ENCODE assay signal across 14 cellular contexts in the genomic region with DNA sequence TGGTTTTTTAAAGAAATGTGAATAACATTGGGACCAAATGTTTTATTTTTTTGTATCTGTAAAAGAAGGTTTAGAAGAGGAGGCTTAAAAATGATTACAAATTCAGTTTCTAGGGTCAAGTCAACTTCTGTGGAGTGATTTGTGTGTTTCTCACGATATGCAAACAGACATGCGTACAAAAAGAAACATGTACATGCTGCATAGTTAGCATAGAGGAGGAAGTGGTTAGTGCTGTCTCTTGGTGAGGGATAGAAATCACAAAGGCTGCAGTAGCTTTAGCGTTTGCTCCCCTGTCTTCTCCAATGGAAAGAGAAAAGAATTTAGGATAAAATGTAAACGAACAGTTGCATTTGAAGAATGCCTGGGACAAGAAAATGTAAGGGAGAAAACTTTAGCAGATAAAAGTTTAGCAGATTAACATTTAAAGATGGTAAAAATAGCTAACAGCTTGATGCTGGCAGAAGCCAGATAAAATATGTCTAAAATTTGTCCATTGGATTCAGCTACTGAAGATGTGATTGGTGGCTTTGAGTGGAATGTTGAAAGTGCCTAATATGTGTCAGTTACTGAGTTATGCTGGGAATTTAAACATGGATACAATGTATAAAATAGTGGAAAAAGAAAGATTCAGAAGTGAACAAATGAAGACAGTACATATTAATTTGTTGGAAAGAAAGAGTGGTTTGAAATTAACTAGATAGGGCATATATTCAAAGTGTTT. TPM values are rescaled to one million over a fixed set of nuclear protein-coding genes. Genes with fewer than 3 reads are reported as not detected.
DNase-seq lines count a peak whose midpoint lies in the region; ATAC-seq and TF ChIP-seq lines count a peak whose summit lies in the region.
"Had no signal": no experiment of that assay in that cellular context is flagged by ENCODE, and none has a peak within 500 bp of the region (broad histone marks: within the 10 kb centered on the region; RNA-seq: fewer than 3 reads in every experiment).

No MANE protein-coding gene starts in this region.

- BruUV-seq in PC-3 (replicated peaks; lab: Mats Ljungman, UMichigan), result no TSS peak

- H3K79me2 ChIP-seq in smooth muscle cell (ENCODE audit: low read depth) (no peaks in the 10 kb centered on the region), PC-3 (ENCODE audit: low read length) (no peaks in the 10 kb centered on the region)

- 71% methylated on average over 4 of the region's 4 CpGs for WGBS in smooth muscle cell (ENCODE audit: low lambda C conversion rate)
- 50% methylated on average over 4 of the region's 4 CpGs for WGBS in esophagus muscularis mucosa

- H3K36me3 ChIP-seq in smooth muscle cell (ENCODE audit: low read depth) (peaks cover 22% of the 10 kb centered on the region), PC-3 (ENCODE audit: low read depth, low read length) (no peaks in the 10 kb centered on the region; the same call in 1 of the 2 replicates), esophagus muscularis mucosa (peaks cover 0 to 32% (median 5%) of the 10 kb centered on the region in 4 donors)

- H3K4me3 ChIP-seq in smooth muscle cell (no peak overlapping the region), PC-3 (ENCODE audit: low read length) (no peak overlapping the region), esophagus muscularis mucosa (no peak overlapping the region)
- H3K4me3 ChIP-seq: dorsolateral prefrontal cortex, skin epidermis, suprapubic skin had no signal

- no peak for TF ChIP-seq CTCF in smooth muscle cell (IDR thresholded peaks at IDR 0.05; ENCODE audit: borderline replicate concordance, insufficient read depth, poor library complexity, severe bottlenecking)
- no peak for TF ChIP-seq CTCF in PC-3 (conservative IDR thresholded peaks at IDR 0.05; ENCODE audit: low read depth, low read length)
- no peak for TF ChIP-seq CTCF in esophagus muscularis mucosa (IDR thresholded peaks at IDR 0.05)

- peaks cover 29% of the 10 kb centered on the region for H3K4me1 Mint-ChIP-seq in activated CD8-positive, alpha-beta memory T cell treated with anti-CD3 and anti-CD28 coated beads, Interleukin-2, amount 10 ng/mL, durations not matched to agents 7 days and 5 days
- H3K4me1 Mint-ChIP-seq in activated CD4-positive, alpha-beta memory T cell treated with anti-CD3 and anti-CD28 coated beads, Interleukin-2, amount 10 ng/mL, durations not matched to agents 7 days and 5 days, result peaks cover 32% of the 10 kb centered on the region

- H3K27ac ChIP-seq in smooth muscle cell (ENCODE audit: low read depth), result peak overlapping the region; percentile 8
- no peak overlapping the region for H3K27ac ChIP-seq in PC-3 (ENCODE audit: low read length)
- H3K27ac ChIP-seq in esophagus muscularis mucosa (replicated peaks in 1 of 4), result no peak overlapping the region
- H3K27ac ChIP-seq: dorsolateral prefrontal cortex, HL-60, suprapubic skin had no signal

- H3K9me3 Mint-ChIP-seq in activated CD8-positive, alpha-beta memory T cell treated with anti-CD3 and anti-CD28 coated beads, Interleukin-2, amount 10 ng/mL, durations not matched to agents 7 days and 5 days (ENCODE audit: low read depth), result no peaks in the 10 kb centered on the region
- H3K9me3 Mint-ChIP-seq in activated CD4-positive, alpha-beta memory T cell treated with anti-CD3 and anti-CD28 coated beads, Interleukin-2, amount 10 ng/mL, durations not matched to agents 7 days and 5 days, result no peaks in the 10 kb centered on the region

- CTCF ChIA-PET in activated CD8-positive, alpha-beta memory T cell treated with anti-CD3 and anti-CD28 coated beads, Interleukin-2, amount 10 ng/mL, durations not matched to agents 7 days and 5 days (lab: Charles Lee), result interaction anchor here (1.3 to 2.5 kb wide), 2 partner anchors 48 to 425 kb away, joined by 3 to 11 read pairs; no protein-coding TSS in a partner anchor
- CTCF ChIA-PET in activated CD4-positive, alpha-beta memory T cell treated with anti-CD3 and anti-CD28 coated beads, Interleukin-2, amount 10 ng/mL, durations not matched to agents 7 days and 5 days (lab: Charles Lee), result interaction anchor here (1.1 to 2.0 kb wide), 2 partner anchors 45 to 186 kb away, joined by 4 to 6 read pairs; a partner anchor contains a TSS
- CTCF ChIA-PET in PC-3 (lab: Charles Lee), result no interaction called here

- no peaks in the 10 kb centered on the region for H3K27me3 Mint-ChIP-seq in activated CD8-positive, alpha-beta memory T cell treated with anti-CD3 and anti-CD28 coated beads, Interleukin-2, amount 10 ng/mL, durations not matched to agents 7 days and 5 days
- no peaks in the 10 kb centered on the region for H3K27me3 Mint-ChIP-seq in activated CD4-positive, alpha-beta memory T cell treated with anti-CD3 and anti-CD28 coated beads, Interleukin-2, amount 10 ng/mL, durations not matched to agents 7 days and 5 days

- peak; percentile 84 for ATAC-seq in activated CD8-positive, alpha-beta memory T cell treated with anti-CD3 and anti-CD28 coated beads, Interleukin-2, amount 10 ng/mL, durations not matched to agents 7 days and 5 days
- peak; percentile 80 for ATAC-seq in HG02885 (IDR thresholded peaks at IDR 0.05; ENCODE audit: poor library complexity, unreplicated experiment)
- no peak for ATAC-seq in PC-3
- ATAC-seq in HG03135 (IDR thresholded peaks at IDR 0.05; ENCODE audit: unreplicated experiment), result no peak

- no peak for TF ChIP-seq POLR2A in esophagus muscularis mucosa (IDR thresholded peaks at IDR 0.05; ENCODE audit: low read depth)

- H3K9ac ChIP-seq in smooth muscle cell (ENCODE audit: low read depth) (no peak overlapping the region), PC-3 (ENCODE audit: low read length) (no peak overlapping the region)

- TF ChIP-seq EP300 in esophagus muscularis mucosa (IDR thresholded peaks at IDR 0.05), result no peak

- no peaks in the 10 kb centered on the region for H3K9me2 ChIP-seq in PC-3 (replicated peaks; ENCODE audit: low read length)

- H3K36me3 Mint-ChIP-seq in activated CD8-positive, alpha-beta memory T cell treated with anti-CD3 and anti-CD28 coated beads, Interleukin-2, amount 10 ng/mL, durations not matched to agents 7 days and 5 days, result peaks cover 23% of the 10 kb centered on the region
- peaks cover 35% of the 10 kb centered on the region for H3K36me3 Mint-ChIP-seq in activated CD4-positive, alpha-beta memory T cell treated with anti-CD3 and anti-CD28 coated beads, Interleukin-2, amount 10 ng/mL, durations not matched to agents 7 days and 5 days (ENCODE audit: low read depth)

- POLR2A ChIA-PET in activated CD4-positive, alpha-beta memory T cell treated with anti-CD3 and anti-CD28 coated beads, Interleukin-2, amount 10 ng/mL, durations not matched to agents 7 days and 5 days (lab: Charles Lee), result interaction anchor here (1.8 kb wide), 1 partner anchor 45 kb away, joined by 9 read pairs; a partner anchor contains a TSS
- POLR2A ChIA-PET in PC-3 (lab: Charles Lee; ENCODE audit: unreplicated experiment), result no interaction called here

- H3K4me3 Mint-ChIP-seq in activated CD8-positive, alpha-beta memory T cell treated with anti-CD3 and anti-CD28 coated beads, Interleukin-2, amount 10 ng/mL, durations not matched to agents 7 days and 5 days, result peak overlapping the region; percentile 1
- H3K4me3 Mint-ChIP-seq in activated CD4-positive, alpha-beta memory T cell treated with anti-CD3 and anti-CD28 coated beads, Interleukin-2, amount 10 ng/mL, durations not matched to agents 7 days and 5 days, result peak overlapping the region; percentile 15

- H3K27ac Mint-ChIP-seq in activated CD8-positive, alpha-beta memory T cell treated with anti-CD3 and anti-CD28 coated beads, Interleukin-2, amount 10 ng/mL, durations not matched to agents 7 days and 5 days, result peak overlapping the region; percentile 77
- H3K27ac Mint-ChIP-seq in activated CD4-positive, alpha-beta memory T cell treated with anti-CD3 and anti-CD28 coated beads, Interleukin-2, amount 10 ng/mL, durations not matched to agents 7 days and 5 days, result peak overlapping the region; percentile 56

- H4K20me1 ChIP-seq in smooth muscle cell (ENCODE audit: low read depth) (peaks cover 4% of the 10 kb centered on the region), PC-3 (ENCODE audit: low read length) (no peaks in the 10 kb centered on the region)

- H3K4me2 ChIP-seq in smooth muscle cell (no peak overlapping the region), PC-3 (ENCODE audit: low read length) (no peak overlapping the region)

- H3F3A ChIP-seq in smooth muscle cell (ENCODE audit: low read depth) (no peaks in the 10 kb centered on the region), PC-3 (ENCODE audit: low read length, unreplicated experiment) (no peaks in the 10 kb centered on the region)

- H2AFZ ChIP-seq in smooth muscle cell (ENCODE audit: low read depth) (no peak overlapping the region), PC-3 (ENCODE audit: low read length) (no peak overlapping the region)

- no peak for DNase-seq in activated CD8-positive, alpha-beta memory T cell treated with anti-CD3 and anti-CD28 coated beads, Interleukin-2, amount 10 ng/mL, durations not matched to agents 7 days and 5 days
- no peak for DNase-seq in activated CD8-positive, alpha-beta memory T cell treated with anti-CD3 and anti-CD28 coated beads, Interleukin-2, amount 50 U/mL, for 48 hours
- no peak for DNase-seq in activated CD4-positive, alpha-beta memory T cell treated with anti-CD3 and anti-CD28 coated beads, Interleukin-2, amount 10 ng/mL, durations not matched to agents 7 days and 5 days
- DNase-seq in smooth muscle cell (lab: John Stamatoyannopoulos, UW; ENCODE audit: unreplicated experiment) (no peak), PC-3 (no peak), esophagus muscularis mucosa (ENCODE audit: extremely low spot score) (no peak)
- DNase-seq: dorsolateral prefrontal cortex, kidney glomerular epithelial cell, NCI-H226 had no signal

- H3K27me3 ChIP-seq in smooth muscle cell (ENCODE audit: low read depth), result no peaks in the 10 kb centered on the region
- H3K27me3 ChIP-seq in PC-3 (ENCODE audit: low read length), result no peaks in the 10 kb centered on the region
- no peaks in the 10 kb centered on the region for H3K27me3 ChIP-seq in esophagus muscularis mucosa
- H3K27me3 ChIP-seq: dorsolateral prefrontal cortex, suprapubic skin had no signal

- H3K4me1 ChIP-seq in smooth muscle cell (ENCODE audit: low read depth), result no peaks in the 10 kb centered on the region
- H3K4me1 ChIP-seq in PC-3 (ENCODE audit: insufficient read depth, low read length), result no peaks in the 10 kb centered on the region
- H3K4me1 ChIP-seq in esophagus muscularis mucosa, result peaks cover 0 to 6% (median 3%) of the 10 kb centered on the region in 4 donors
- H3K4me1 ChIP-seq: suprapubic skin had no signal

- intact Hi-C loops in PC-3 (cut with micrococcal nuclease), result no loop called here
- intact Hi-C loops in esophagus muscularis mucosa (cut with DNase I), result no loop called here

- no peaks in the 10 kb centered on the region for H3K9me3 ChIP-seq in smooth muscle cell (replicated peaks; ENCODE audit: low read depth)
- no peaks in the 10 kb centered on the region for H3K9me3 ChIP-seq in PC-3 (ENCODE audit: low read length)
- no peaks in the 10 kb centered on the region for H3K9me3 ChIP-seq in esophagus muscularis mucosa
- H3K9me3 ChIP-seq: suprapubic skin had no signal

RNA-seq across cellular contexts. Expression of a gene that starts 44.9 kb away (rescaled TPM):
- 10 to 100 TPM; 30.3 to 31.6 TPM for total RNA-seq in activated CD8-positive, alpha-beta memory T cell treated with anti-CD3 and anti-CD28 coated beads, Interleukin-2, amount 10 ng/mL, durations not matched to agents 7 days and 5 days
- 10 to 100 TPM; 41.0 to 43.0 TPM for total RNA-seq in activated CD4-positive, alpha-beta memory T cell treated with anti-CD3 and anti-CD28 coated beads, Interleukin-2, amount 10 ng/mL, durations not matched to agents 7 days and 5 days
- 39.2 and 42.2 TPM in 2 replicates for total RNA-seq in smooth muscle cell
- 12.4 and 12.9 TPM in 2 replicates for polyA plus RNA-seq in smooth muscle cell
- total RNA-seq in PC-3 (2014; rRNA removed), result 24.2 and 26.3 TPM in 2 replicates
- 10 to 100 TPM; 18.3 to 27.5 (median 22.6) TPM for total RNA-seq in esophagus muscularis mucosa

Comparison
In these comparisons a context has a peak if more than half of its experiments do, and no peak if none do; other contexts are left out.
1. ATAC-seq: peak in activated CD8-positive, alpha-beta memory T cell treated with anti-CD3 and anti-CD28 coated beads, Interleukin-2, amount 10 ng/mL, durations not matched to agents 7 days and 5 days (single experiment) and HG02885 (single experiment); none in PC-3 (single experiment) and HG03135 (single experiment).